ENCODE assay signal across 15 cellular contexts in the genomic region with DNA sequence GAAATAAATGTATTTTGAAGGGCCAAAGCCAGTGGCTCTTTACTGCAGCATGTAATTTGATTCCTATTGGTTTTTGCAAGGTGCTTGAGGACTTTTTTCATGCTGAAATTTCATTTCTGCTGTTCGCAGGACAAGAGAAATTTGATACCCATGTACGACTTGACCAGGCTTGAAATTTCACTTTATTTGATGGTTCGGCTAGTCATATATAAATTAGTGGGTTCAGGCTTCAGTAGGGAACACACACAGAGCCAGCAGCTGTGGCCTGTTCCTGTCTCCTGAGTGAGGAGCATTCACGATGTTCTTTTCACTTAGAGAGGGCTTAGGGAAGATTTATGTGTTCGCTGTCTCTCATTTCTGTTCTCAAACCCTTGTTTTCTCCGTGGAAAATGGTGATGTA.
"Had no signal": no experiment of that assay in that cellular context is flagged by ENCODE, and none has a peak within 500 bp of the region (broad histone marks: within the 10 kb centered on the region; RNA-seq: fewer than 3 reads in every experiment).

No MANE protein-coding gene starts in this region.

- H3K9me3 Mint-ChIP-seq: activated CD8-positive, alpha-beta T cell treated with anti-CD3 and anti-CD28 coated beads for 36 hours; activated T-cell treated with anti-CD3 and anti-CD28 coated beads, Interleukin-2, amount 50 U/mL, for 4 hours; neural crest cell; stimulated activated naive CD8-positive, alpha-beta T cell treated with anti-CD3 and anti-CD28 coated beads, Interleukin-15, Interleukin-2, amounts not matched to agents 100 ng/mL and 50 ng/mL, for 24 hours had no signal

- H3K4me1 ChIP-seq: colonic mucosa, right lobe of liver had no signal

- H3K27ac Mint-ChIP-seq: activated CD8-positive, alpha-beta T cell treated with anti-CD3 and anti-CD28 coated beads for 36 hours; stimulated activated naive CD8-positive, alpha-beta T cell treated with anti-CD3 and anti-CD28 coated beads, Interleukin-15, Interleukin-2, amounts not matched to agents 100 ng/mL and 50 ng/mL, for 24 hours had no signal

- H3K4me2 ChIP-seq: smooth muscle cell had no signal

- H3K27me3 ChIP-seq: colonic mucosa, esophagus squamous epithelium, right lobe of liver, suprapubic skin had no signal

- H3K27me3 Mint-ChIP-seq: activated CD8-positive, alpha-beta T cell treated with anti-CD3 and anti-CD28 coated beads for 36 hours; stimulated activated naive CD8-positive, alpha-beta T cell treated with anti-CD3 and anti-CD28 coated beads, Interleukin-15, Interleukin-2, amounts not matched to agents 100 ng/mL and 50 ng/mL, for 24 hours had no signal

- H3K4me3 Mint-ChIP-seq: activated CD8-positive, alpha-beta T cell treated with anti-CD3 and anti-CD28 coated beads for 36 hours; activated T-cell treated with anti-CD3 and anti-CD28 coated beads, Interleukin-2, amount 50 U/mL, for 4 hours; neural crest cell; stimulated activated naive CD8-positive, alpha-beta T cell treated with anti-CD3 and anti-CD28 coated beads, Interleukin-15, Interleukin-2, amounts not matched to agents 100 ng/mL and 50 ng/mL, for 24 hours had no signal

- H3K36me3 ChIP-seq: colonic mucosa, esophagus squamous epithelium, right lobe of liver, suprapubic skin had no signal

- H3K27ac ChIP-seq: colonic mucosa, esophagus squamous epithelium, right lobe of liver, suprapubic skin had no signal

- H3K9me3 ChIP-seq: colonic mucosa, esophagus squamous epithelium, right lobe of liver, suprapubic skin had no signal

- H3K4me3 ChIP-seq: colonic mucosa, esophagus squamous epithelium, right lobe of liver, smooth muscle cell, suprapubic skin had no signal

- DNase-seq: activated CD4-positive, alpha-beta T cell treated with anti-CD3 and anti-CD28 coated beads for 4 hours; activated CD8-positive, alpha-beta T cell treated with anti-CD3 and anti-CD28 coated beads for 36 hours; activated gamma-delta T cell; activated T-cell treated with anti-CD3 and anti-CD28 coated beads, Interleukin-2, amount 50 U/mL, for 4 hours; caudate nucleus; colonic mucosa; esophagus squamous epithelium; foreskin fibroblast; midbrain; right lobe of liver; trophoblast cell had no signal
